In genomic region chr4:181504846-181505374, GRCh38 we compare ENCODE assay signal across 26 cellular contexts.
DNase-seq lines count a peak whose midpoint lies in the region; TF ChIP-seq lines count a peak whose summit lies in the region.
"Had no signal": no experiment of that assay in that cellular context is flagged by ENCODE, and none has a peak within 500 bp of the region (broad histone marks: within the 10 kb centered on the region; RNA-seq: fewer than 3 reads in every experiment).

No MANE protein-coding gene starts in this region.

- H3K14ac ChIP-seq in trophoblast cell (ENCODE audit: low read length) = no peak overlapping the region

- DNase-seq in LNCaP clone FGC (ENCODE audit: low read depth) (peak; percentile 44), NCI-H146 treated with DMSO at 0.1 percent for 48 hours (lab: John Stamatoyannopoulos, UW; ENCODE audit: unreplicated experiment) (peak; percentile 100), NCI-H69 (lab: John Stamatoyannopoulos, UW) (peak; percentile 97), trophoblast cell (no peak), NCI-H2029 (lab: John Stamatoyannopoulos, UW) (no peak), HCEC 1CT (no peak)
- DNase-seq in stimulated activated CD4-positive, alpha-beta T cell treated with anti-CD3 and anti-CD28 coated beads, Interleukin-1b, Interleukin-23, amount 100 ng/mL, for 48 hours = no peak
- DNase-seq: activated CD4-positive, alpha-beta memory T cell treated with anti-CD3 and anti-CD28 coated beads, Interleukin-2, amount 10 ng/mL, durations not matched to agents 7 days and 5 days; activated CD4-positive, CD25-positive, alpha-beta regulatory T cell treated with anti-CD3 and anti-CD28 coated beads, Interleukin-2, amount 50 U/mL, for 72 hours; activated effector memory CD4-positive, alpha-beta T cell treated with Interleukin-2 at 50 U/mL for 16 hours; activated naive CD8-positive, alpha-beta T cell treated with anti-CD3 and anti-CD28 coated beads for 36 hours; caudate nucleus; esophagus squamous epithelium; gastrocnemius medialis; hippocampal formation; left ventricle myocardium superior; MM.1S; NCI-H2227 treated with DMSO at 0.1 percent for 48 hours; NK-92 treated with Interleukin-12 subunit alpha and Interleukin-12 subunit beta, amount 100 ng/mL, for 24 hours; ovary; right cardiac atrium; stimulated activated CD4-positive, alpha-beta T cell treated with anti-CD3 and anti-CD28 coated beads, Interleukin-4, amount 100 ng/mL, for 24 hours; stimulated activated naive B cell treated with anti-CD40 and anti-IgM and Interleukin-4, amounts not matched to agents 10 μg/mL and 1 μg/mL and 100 μg/mL, for 72 hours; T-cell had no signal

- no peaks in the 10 kb centered on the region for H3K27me3 ChIP-seq in trophoblast cell (ENCODE audit: insufficient read depth, low read length)
- H3K27me3 ChIP-seq: ascending aorta, esophagus squamous epithelium, ovary had no signal

- H3K36me3 ChIP-seq in trophoblast cell (ENCODE audit: control insufficient read depth in 1 of 2, insufficient read depth in 2 of 2, low read length in 2 of 2) = no peaks in the 10 kb centered on the region
- H3K36me3 ChIP-seq: ascending aorta, esophagus squamous epithelium, gastrocnemius medialis, ovary had no signal

- H3K4me1 ChIP-seq in trophoblast cell (ENCODE audit: control insufficient read depth in 1 of 2, insufficient read depth in 2 of 2, low read length in 2 of 2) = peaks cover 0 to 2% of the 10 kb centered on the region in 2 experiments
- H3K4me1 ChIP-seq: ascending aorta, esophagus squamous epithelium, gastrocnemius medialis had no signal

- H2AK5ac ChIP-seq in trophoblast cell (ENCODE audit: low read length) = no peak overlapping the region

- no peak overlapping the region for H3K4me2 ChIP-seq in trophoblast cell (ENCODE audit: low read length)

- peaks cover 1% of the 10 kb centered on the region for H3K9me3 ChIP-seq in trophoblast cell (ENCODE audit: insufficient read depth, low read depth, low read length)
- H3K9me3 ChIP-seq: ascending aorta, esophagus squamous epithelium, gastrocnemius medialis, ovary had no signal

- no peak overlapping the region for H4K8ac ChIP-seq in trophoblast cell (ENCODE audit: low read depth, low read length)

- no peak overlapping the region for H4K91ac ChIP-seq in trophoblast cell (ENCODE audit: low read depth, low read length)

- no peak overlapping the region for H4K12ac ChIP-seq in trophoblast cell (ENCODE audit: low read depth, low read length)

- H3K27ac ChIP-seq in trophoblast cell (ENCODE audit: low read depth, low read length) = no peak overlapping the region
- H3K27ac ChIP-seq: ascending aorta, C4-2B, esophagus squamous epithelium, gastrocnemius medialis, ovary had no signal

- H3K4ac ChIP-seq in trophoblast cell (ENCODE audit: low read depth, low read length) = no peak overlapping the region

- no peak overlapping the region for H2AFZ ChIP-seq in trophoblast cell (ENCODE audit: insufficient read depth, low read length, poor library complexity)

- H3K18ac ChIP-seq in trophoblast cell (ENCODE audit: low read length) = no peak overlapping the region

- H3K23ac ChIP-seq in trophoblast cell (ENCODE audit: low read length) = peak overlapping the region; percentile 73

- no peak for TF ChIP-seq CTCF in LNCaP clone FGC (IDR thresholded peaks at IDR 0.05; ENCODE audit: control insufficient read depth, extremely low read depth, insufficient read depth)

- no peaks in the 10 kb centered on the region for H3K79me1 ChIP-seq in trophoblast cell (ENCODE audit: low read length)

- H2BK12ac ChIP-seq in trophoblast cell (ENCODE audit: low read length) = no peak overlapping the region

- H3K4me3 ChIP-seq in LNCaP clone FGC (ENCODE audit: low read depth, low read length) (no peak overlapping the region), trophoblast cell (ENCODE audit: low read depth, low read length) (no peak overlapping the region)
- H3K4me3 ChIP-seq: ascending aorta, esophagus squamous epithelium, gastrocnemius medialis, ovary had no signal

- H3K9ac ChIP-seq in trophoblast cell (ENCODE audit: low read length) = no peak overlapping the region

- WGBS in trophoblast cell (ENCODE audit: extremely low coverage, insufficient coverage, insufficient read length) = no CpG with 5 or more reads among the region's 6 CpGs

- no peaks in the 10 kb centered on the region for H3K79me2 ChIP-seq in trophoblast cell (ENCODE audit: control insufficient read depth, insufficient read depth, low read length, poor library complexity)

- H2BK120ac ChIP-seq in trophoblast cell (ENCODE audit: insufficient read depth, low read length, poor library complexity) = no peak overlapping the region

- H2BK5ac ChIP-seq in trophoblast cell (ENCODE audit: low read depth, low read length, poor library complexity) = no peak overlapping the region

Comparison
In these comparisons a context has a peak if more than half of its experiments do, and no peak if none do; other contexts are left out.
1. DNase-seq: peak in LNCaP clone FGC (single experiment), NCI-H146 treated with DMSO at 0.1 percent for 48 hours (single experiment) and NCI-H69 (single experiment); none in trophoblast cell (0 of 2), NCI-H2029 (single experiment), stimulated activated CD4-positive, alpha-beta T cell treated with anti-CD3 and anti-CD28 coated beads, Interleukin-1b, Interleukin-23, amount 100 ng/mL, for 48 hours (single experiment) and HCEC 1CT (single experiment).